7 cellular contexts compared by ENCODE assay signal in genomic region chr1:27436204-27437159, GRCh38. TPM values are rescaled to one million over a fixed set of nuclear protein-coding genes. Genes with fewer than 3 reads are reported as not detected.
DNase-seq lines count a peak whose midpoint lies in the region; ATAC-seq and TF ChIP-seq lines count a peak whose summit lies in the region.

No MANE protein-coding gene starts in this region.

- 50% methylated on average over 5 of the region's 5 CpGs for WGBS in right lobe of liver (ENCODE audit: insufficient coverage, low coverage, low lambda C conversion rate, missing lambda C conversion rate)
- WGBS in tibial nerve, 2 donors: 27 to 32% methylated on average over 5 of the region's 5 CpGs

- H3K4me1 ChIP-seq in right lobe of liver: peaks cover 0 to 25% (median 6%) of the 10 kb centered on the region in 4 donors
- peaks cover 0 to 86% (median 70%) of the 10 kb centered on the region in 4 donors for H3K4me1 ChIP-seq in tibial nerve

- TF ChIP-seq EP300 in tibial nerve (IDR thresholded peaks at IDR 0.05): peak in 1 of 2 donors; percentile 70

- DNase-seq in NCI-H460 (ENCODE audit: extremely low read depth, low read depth) (peak; percentile 40), brain microvascular endothelial cell (peak; percentile 45), right lobe of liver (no peak), tibial nerve (ENCODE audit: low spot score in 2 of 2) (peak in 1 of 2 donors; percentile 56), AML-193 (lab: John Stamatoyannopoulos, UW) (no peak)

- intact Hi-C loops in right lobe of liver (cut with DNase I): no loop called here

- TF ChIP-seq CTCF in brain microvascular endothelial cell (IDR thresholded peaks at IDR 0.05; ENCODE audit: low read depth, low read length, missing control alignments) (no peak), right lobe of liver (IDR thresholded peaks at IDR 0.05) (no peak), tibial nerve (IDR thresholded peaks at IDR 0.05) (no peak)

- in situ Hi-C loops in brain microvascular endothelial cell (cut with HindIII; ENCODE audit: low pct_ligation_motif_present, low sequenced_read_pairs): no loop called here

- no peaks in the 10 kb centered on the region for H3K36me3 ChIP-seq in brain microvascular endothelial cell (replicated peaks)
- H3K36me3 ChIP-seq in right lobe of liver: no peaks in the 10 kb centered on the region
- peaks cover 0 to 8% (median 0%) of the 10 kb centered on the region in 3 donors for H3K36me3 ChIP-seq in tibial nerve

- peak overlapping the region; percentile 28 for H3K27ac ChIP-seq in brain microvascular endothelial cell
- peak overlapping the region in 2 of 3 donors; percentile 51 to 52 for H3K27ac ChIP-seq in right lobe of liver
- H3K27ac ChIP-seq in tibial nerve: peak overlapping the region in 3 of 4 donors; percentile 58 to 90 (median 76)

- TF ChIP-seq POLR2A in right lobe of liver (IDR thresholded peaks at IDR 0.05) (peak; percentile 50), tibial nerve (IDR thresholded peaks at IDR 0.05) (peak; percentile 6 to 39)

- H3K27me3 ChIP-seq in brain microvascular endothelial cell (replicated peaks) (no peaks in the 10 kb centered on the region), right lobe of liver (no peaks in the 10 kb centered on the region), tibial nerve (no peaks in the 10 kb centered on the region)

- H3K9me3 ChIP-seq in right lobe of liver (no peaks in the 10 kb centered on the region), tibial nerve (no peaks in the 10 kb centered on the region)

- peak; percentile 61 to 86 (median 78) for ATAC-seq in right lobe of liver
- no peak for ATAC-seq in HG03135 (IDR thresholded peaks at IDR 0.05; ENCODE audit: unreplicated experiment)

- H3K4me3 ChIP-seq in GM08714 (ENCODE audit: low read length) (peak overlapping the region; percentile 3; the same call in 1 of the 2 replicates), brain microvascular endothelial cell (ENCODE audit: low read depth, low read length) (no peak overlapping the region), right lobe of liver (no peak overlapping the region), tibial nerve (peak overlapping the region in 1 of 4 donors; percentile 7)

RNA-seq across cellular contexts. Expression of gene GPR3, which starts 44.1 kb away (rescaled TPM):
- total RNA-seq in NCI-H460 (2014; rRNA removed; shearing (Covaris generic)): 1.0 and 1.1 TPM in 2 replicates
- 3.4 and 4.4 TPM in 2 replicates for polyA plus RNA-seq in NCI-H460 (2014; cell fraction: nucleus; rRNA removed)
- under 1 TPM in 2 of 6 experiments, not detected in 4; 0.19 to 0.43 TPM for total RNA-seq in right lobe of liver
- not detected for total RNA-seq in tibial nerve

RNA-seq across cellular contexts. Expression of gene CD164L2, which starts 53.3 kb away (rescaled TPM):
- total RNA-seq in NCI-H460 (2014; rRNA removed; shearing (Covaris generic)): not detected in 2 replicates
- polyA plus RNA-seq in NCI-H460 (2014; cell fraction: nucleus; rRNA removed): not detected in 2 replicates
- under 1 TPM in 1 of 6 experiments, not detected in 5; 0.86 TPM for total RNA-seq in right lobe of liver
- total RNA-seq in tibial nerve: not detected

RNA-seq across cellular contexts. Expression of gene WASF2, which starts 53.5 kb away (rescaled TPM):
- total RNA-seq in NCI-H460 (2014; rRNA removed; shearing (Covaris generic)): 17.7 and 20.0 TPM in 2 replicates
- 10.6 and 12.8 TPM in 2 replicates for polyA plus RNA-seq in NCI-H460 (2014; cell fraction: nucleus; rRNA removed)
- total RNA-seq in right lobe of liver (10 to 100 TPM; 18.4 to 38.1 (median 26.5) TPM), tibial nerve (10 to 100 TPM; 74.9 to 95.9 (median 83.4) TPM)

Comparison
In these comparisons a context has a peak if more than half of its experiments do, and no peak if none do; other contexts are left out.
1. DNase-seq: peak in NCI-H460 (single experiment) and brain microvascular endothelial cell (single experiment); none in right lobe of liver (0 of 3) and AML-193 (0 of 2).
2. Peak in every context shown above with its lines, with median percentiles within 50 percentile points of each other: H3K27ac ChIP-seq.